17 cellular contexts compared by ENCODE assay signal in the genomic region with DNA sequence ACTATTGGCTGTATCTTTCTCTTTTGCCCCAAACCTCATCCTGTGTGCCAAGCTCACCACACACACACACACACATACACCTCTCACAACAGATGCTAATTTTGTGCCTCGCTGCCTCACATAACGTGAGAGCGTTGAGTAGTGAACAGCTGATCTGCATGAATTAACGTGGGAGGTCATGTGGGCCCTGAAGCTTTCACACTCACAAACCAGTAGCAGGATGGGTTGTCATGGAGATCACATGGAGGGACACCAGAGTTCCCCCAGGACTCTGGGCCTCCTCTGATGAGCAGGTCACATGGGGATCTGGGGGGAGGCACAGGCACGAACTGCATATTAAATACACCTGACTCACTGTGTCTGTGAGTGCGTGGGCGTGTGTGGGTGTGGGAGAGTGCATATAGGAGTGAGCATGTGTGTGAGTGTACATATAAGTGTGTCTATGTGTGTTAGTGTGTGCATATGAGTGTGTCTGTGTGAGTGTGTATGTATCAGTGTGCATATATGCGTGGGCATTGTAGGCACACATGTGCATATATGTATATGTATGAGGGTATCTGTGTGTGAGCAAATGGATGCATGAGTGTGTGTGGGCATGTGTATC.
A peak's percentile ranks its signal among the peaks of the same experiment; 100 is the strongest.
DNase-seq lines count a peak whose midpoint lies in the region; ATAC-seq and TF ChIP-seq lines count a peak whose summit lies in the region.
"Had no signal": no experiment of that assay in that cellular context is flagged by ENCODE, and none has a peak within 500 bp of the region (broad histone marks: within the 10 kb centered on the region; RNA-seq: fewer than 3 reads in every experiment).

No MANE protein-coding gene starts in this region.

- POLR2A ChIA-PET in CD8-positive, alpha-beta T cell (lab: Charles Lee): no interaction called here

- no peak overlapping the region for H3K27ac Mint-ChIP-seq in CD8-positive, alpha-beta T cell
- H3K27ac Mint-ChIP-seq: effector memory CD8-positive, alpha-beta T cell had no signal

- H3K27ac ChIP-seq in CD8-positive, alpha-beta T cell (ENCODE audit: low read depth, low read length): no peak overlapping the region
- H3K27ac ChIP-seq: KMS-11, suprapubic skin, WERI-Rb-1 had no signal

- H3K36me3 Mint-ChIP-seq in CD8-positive, alpha-beta T cell: no peaks in the 10 kb centered on the region

- DNase-seq in Ammon's horn (ENCODE audit: low spot score) (peak; percentile 57), DMS 273 treated with DMSO at 0.1 percent for 48 hours (lab: John Stamatoyannopoulos, UW) (peak; percentile 93), RPMI7951 (ENCODE audit: low read depth) (peak; percentile 65), lung microvascular endothelial cell (ENCODE audit: low read depth in 2 of 2) (peak; percentile 8 to 29), NCI-H187 treated with DMSO at 0.1 percent for 48 hours (lab: John Stamatoyannopoulos, UW) (no peak), GM19240 (ENCODE audit: insufficient read length, low spot score) (no peak), NCI-H1092 (lab: John Stamatoyannopoulos, UW) (no peak)
- no peak for DNase-seq in CD8-positive, alpha-beta T cell
- DNase-seq: effector memory CD8-positive, alpha-beta T cell; hippocampal formation; kidney glomerular epithelial cell; NCI-H1048; SHP77; stimulated activated CD4-positive, alpha-beta T cell treated with anti-CD3 and anti-CD28 coated beads, Interleukin-2, amount 100 ng/mL, for 48 hours; WERI-Rb-1 had no signal

- no peak overlapping the region for H3K4me3 Mint-ChIP-seq in CD8-positive, alpha-beta T cell
- H3K4me3 Mint-ChIP-seq: effector memory CD8-positive, alpha-beta T cell had no signal

- TF ChIP-seq CTCF in CD8-positive, alpha-beta T cell (IDR thresholded peaks at IDR 0.05): no peak

- intact Hi-C loops in CD8-positive, alpha-beta T cell (cut with DNase I, micrococcal nuclease): no loop called here

- no peak overlapping the region for H3K4me3 ChIP-seq in CD8-positive, alpha-beta T cell (ENCODE audit: low read depth, low read length)
- H3K4me3 ChIP-seq: suprapubic skin had no signal

- no peak for ATAC-seq in CD8-positive, alpha-beta T cell
- ATAC-seq: effector memory CD8-positive, alpha-beta T cell had no signal

- peaks cover 24% of the 10 kb centered on the region for H3K27me3 Mint-ChIP-seq in CD8-positive, alpha-beta T cell (ENCODE audit: low read depth)

- H3K9me3 Mint-ChIP-seq in CD8-positive, alpha-beta T cell: no peaks in the 10 kb centered on the region
- H3K9me3 Mint-ChIP-seq: effector memory CD8-positive, alpha-beta T cell had no signal

- CTCF ChIA-PET in CD8-positive, alpha-beta T cell (lab: Charles Lee): no interaction called here

- no peaks in the 10 kb centered on the region for H3K4me1 ChIP-seq in CD8-positive, alpha-beta T cell (ENCODE audit: insufficient read depth, low read length)

- no peaks in the 10 kb centered on the region for H3K27me3 ChIP-seq in CD8-positive, alpha-beta T cell (ENCODE audit: insufficient read depth, low read length)

- H3K9me3 ChIP-seq in CD8-positive, alpha-beta T cell (ENCODE audit: low read length): no peaks in the 10 kb centered on the region
- H3K9me3 ChIP-seq: suprapubic skin had no signal

- H3K4me1 Mint-ChIP-seq in CD8-positive, alpha-beta T cell (ENCODE audit: low read depth): peaks cover 4% of the 10 kb centered on the region

- H3K36me3 ChIP-seq in CD8-positive, alpha-beta T cell (ENCODE audit: insufficient read depth, low read length): no peaks in the 10 kb centered on the region
- H3K36me3 ChIP-seq: suprapubic skin, WERI-Rb-1 had no signal

Comparison
In these comparisons a context has a peak if more than half of its experiments do, and no peak if none do; other contexts are left out.
1. DNase-seq: peak in Ammon's horn (single experiment), DMS 273 treated with DMSO at 0.1 percent for 48 hours (single experiment), RPMI7951 (single experiment) and lung microvascular endothelial cell (2 of 2); none in NCI-H187 treated with DMSO at 0.1 percent for 48 hours (single experiment), GM19240 (single experiment), CD8-positive, alpha-beta T cell (0 of 7) and NCI-H1092 (single experiment).